1 cellular context compared by ENCODE assay signal in genomic region chr16:18928073-18928472, GRCh38. TPM values are rescaled to one million over a fixed set of nuclear protein-coding genes. Genes with fewer than 3 reads are reported as not detected.
"Had no signal": no experiment of that assay in that cellular context is flagged by ENCODE, and none has a peak within 500 bp of the region (broad histone marks: within the 10 kb centered on the region; RNA-seq: fewer than 3 reads in every experiment).

No MANE protein-coding gene starts in this region.

RNA-seq across cellular contexts. Expression of gene TMC7, which starts 55.7 kb away (rescaled TPM):
- total RNA-seq: activated T-cell treated with anti-CD3 and anti-CD28 coated beads, Interleukin-2, amount 50 U/mL, for 4 hours had no signal
